ENCODE assay signal across 8 cellular contexts in the genomic region with DNA sequence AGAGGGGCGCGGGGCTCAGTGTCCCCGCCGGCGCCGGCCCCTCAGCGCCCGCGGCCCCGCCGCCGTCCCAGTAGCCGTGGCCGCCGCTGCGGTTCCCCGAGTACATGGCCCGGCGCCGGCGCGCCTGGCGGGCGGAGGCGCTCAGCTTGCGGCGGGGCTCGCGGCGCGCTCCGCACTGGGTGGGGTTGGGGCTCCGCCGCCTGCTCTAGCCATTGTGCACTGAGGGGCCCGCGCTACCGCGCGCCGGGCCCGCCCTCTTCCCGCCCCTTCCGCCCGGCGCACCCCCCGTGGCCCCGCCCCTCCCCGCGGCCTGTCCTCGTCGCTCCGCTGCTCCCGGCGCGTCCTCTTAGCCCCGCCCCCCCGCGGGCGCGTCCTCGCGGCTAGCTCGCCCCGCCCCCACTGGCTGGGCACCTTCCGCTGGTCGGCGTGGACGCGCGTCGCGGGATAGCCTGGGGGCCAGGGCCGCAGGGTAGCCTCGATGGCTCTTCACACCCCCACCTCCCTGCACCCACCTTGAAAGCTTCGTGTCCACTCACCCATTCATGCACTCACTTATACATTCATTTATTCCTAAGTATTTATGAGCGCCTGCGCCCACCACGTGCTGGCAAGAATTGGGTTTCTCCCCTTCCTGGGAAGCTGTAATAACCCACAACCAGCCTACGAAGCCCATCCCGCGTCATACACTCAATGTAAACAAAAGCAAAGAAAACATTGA. TPM values are rescaled to one million over a fixed set of nuclear protein-coding genes. Genes with fewer than 3 reads are reported as not detected.
DNase-seq lines count a peak whose midpoint lies in the region; ATAC-seq and TF ChIP-seq lines count a peak whose summit lies in the region.

A gene with protein sequence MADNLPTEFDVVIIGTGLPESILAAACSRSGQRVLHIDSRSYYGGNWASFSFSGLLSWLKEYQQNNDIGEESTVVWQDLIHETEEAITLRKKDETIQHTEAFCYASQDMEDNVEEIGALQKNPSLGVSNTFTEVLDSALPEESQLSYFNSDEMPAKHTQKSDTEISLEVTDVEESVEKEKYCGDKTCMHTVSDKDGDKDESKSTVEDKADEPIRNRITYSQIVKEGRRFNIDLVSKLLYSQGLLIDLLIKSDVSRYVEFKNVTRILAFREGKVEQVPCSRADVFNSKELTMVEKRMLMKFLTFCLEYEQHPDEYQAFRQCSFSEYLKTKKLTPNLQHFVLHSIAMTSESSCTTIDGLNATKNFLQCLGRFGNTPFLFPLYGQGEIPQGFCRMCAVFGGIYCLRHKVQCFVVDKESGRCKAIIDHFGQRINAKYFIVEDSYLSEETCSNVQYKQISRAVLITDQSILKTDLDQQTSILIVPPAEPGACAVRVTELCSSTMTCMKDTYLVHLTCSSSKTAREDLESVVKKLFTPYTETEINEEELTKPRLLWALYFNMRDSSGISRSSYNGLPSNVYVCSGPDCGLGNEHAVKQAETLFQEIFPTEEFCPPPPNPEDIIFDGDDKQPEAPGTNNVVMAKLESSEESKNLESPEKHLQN (minus strand): TSS at position 221 of the 718 bp plus-strand sequence. CDS start 4,603 bp downstream, outside the sequence.
A gene with protein sequence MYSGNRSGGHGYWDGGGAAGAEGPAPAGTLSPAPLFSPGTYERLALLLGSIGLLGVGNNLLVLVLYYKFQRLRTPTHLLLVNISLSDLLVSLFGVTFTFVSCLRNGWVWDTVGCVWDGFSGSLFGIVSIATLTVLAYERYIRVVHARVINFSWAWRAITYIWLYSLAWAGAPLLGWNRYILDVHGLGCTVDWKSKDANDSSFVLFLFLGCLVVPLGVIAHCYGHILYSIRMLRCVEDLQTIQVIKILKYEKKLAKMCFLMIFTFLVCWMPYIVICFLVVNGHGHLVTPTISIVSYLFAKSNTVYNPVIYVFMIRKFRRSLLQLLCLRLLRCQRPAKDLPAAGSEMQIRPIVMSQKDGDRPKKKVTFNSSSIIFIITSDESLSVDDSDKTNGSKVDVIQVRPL (minus strand): TSS at position 221 of the 718 bp plus-strand sequence. CDS start 115 bp downstream, at position 106.

- peak within 1 kb of the TSS; percentile 63 for H3K27ac Mint-ChIP-seq in activated CD4-positive, alpha-beta memory T cell treated with anti-CD3 and anti-CD28 coated beads, Interleukin-2, amount 10 ng/mL, durations not matched to agents 7 days and 5 days

- H3K4me1 ChIP-seq in ectodermal cell (ENCODE audit: control insufficient read depth, insufficient read depth, low read length) (peaks cover 12% of the 10 kb centered on the region), lung (ENCODE audit: control insufficient read depth in 2 of 2, insufficient read depth in 2 of 2, low read length in 2 of 2) (peaks cover under 1 to 13% of the 10 kb centered on the region in 2 donors)

- POLR2A ChIA-PET in activated CD4-positive, alpha-beta memory T cell treated with anti-CD3 and anti-CD28 coated beads, Interleukin-2, amount 10 ng/mL, durations not matched to agents 7 days and 5 days (lab: Charles Lee) = interaction anchor here (0.7 to 2.3 kb wide), 5 partner anchors 9 to 207 kb away, joined by 3 to 16 read pairs (median 4); a partner anchor contains a TSS

- ATAC-seq in GM19397 (IDR thresholded peaks at IDR 0.05; ENCODE audit: unreplicated experiment) = peak; percentile 95
- ATAC-seq in HG03558 (IDR thresholded peaks at IDR 0.05; ENCODE audit: extremely low read depth, unreplicated experiment) = peak; percentile 83
- peak; percentile 100 for ATAC-seq in lung (ENCODE audit: insufficient read depth, low FRiP score)

- H3K4me3 Mint-ChIP-seq in activated CD4-positive, alpha-beta memory T cell treated with anti-CD3 and anti-CD28 coated beads, Interleukin-2, amount 10 ng/mL, durations not matched to agents 7 days and 5 days = peak within 1 kb of the TSS; percentile 69

- peak within 1 kb of the TSS; percentile 95 for H3K4me3 ChIP-seq in ectodermal cell (ENCODE audit: insufficient read depth, low read depth, low read length)
- peak within 1 kb of the TSS; percentile 72 for H3K4me3 ChIP-seq in lung

- TF ChIP-seq CTCF in lung (IDR thresholded peaks at IDR 0.05; ENCODE audit: control extremely low read depth, extremely low read depth) = no peak

- CTCF ChIA-PET in activated CD4-positive, alpha-beta memory T cell treated with anti-CD3 and anti-CD28 coated beads, Interleukin-2, amount 10 ng/mL, durations not matched to agents 7 days and 5 days (lab: Charles Lee) = interaction anchor here (0.9 to 1.7 kb wide), 4 partner anchors 11 to 198 kb away, joined by 3 to 10 read pairs (median 6); no protein-coding TSS in a partner anchor

- H3K27me3 Mint-ChIP-seq in activated CD4-positive, alpha-beta memory T cell treated with anti-CD3 and anti-CD28 coated beads, Interleukin-2, amount 10 ng/mL, durations not matched to agents 7 days and 5 days = no peaks in the 10 kb centered on the region

- 5 to 6% methylated on average over 79 to 81 of the region's 81 CpGs for WGBS in ectodermal cell, 2 experiments
- 4 to 5% methylated on average over 57 to 81 of the region's 81 CpGs for WGBS in lung, 2 donors

- H3K36me3 ChIP-seq in ectodermal cell (ENCODE audit: control insufficient read depth, insufficient read depth, low read length) (peaks cover 1% of the 10 kb centered on the region), lung (ENCODE audit: control insufficient read depth in 2 of 2, insufficient read depth in 2 of 2, low read length in 2 of 2) (no peaks in the 10 kb centered on the region)

- peaks cover 14% of the 10 kb centered on the region for H3K36me3 Mint-ChIP-seq in activated CD4-positive, alpha-beta memory T cell treated with anti-CD3 and anti-CD28 coated beads, Interleukin-2, amount 10 ng/mL, durations not matched to agents 7 days and 5 days (ENCODE audit: low read depth)

- DNase-seq in CD1c-positive myeloid dendritic cell (ENCODE audit: extremely low spot score) (peak; percentile 96), NCI-H82 (lab: John Stamatoyannopoulos, UW) (peak; percentile 95), lung (ENCODE audit: low spot score) (peak; percentile 93)
- peak; percentile 94 for DNase-seq in activated CD4-positive, alpha-beta memory T cell treated with anti-CD3 and anti-CD28 coated beads, Interleukin-2, amount 10 ng/mL, durations not matched to agents 7 days and 5 days
- peak; percentile 78 to 94 (median 91) for DNase-seq in stimulated activated CD4-positive, alpha-beta T cell treated with anti-CD3 and anti-CD28 coated beads, TNF-alpha, amount 100 ng/mL, for 24 hours (ENCODE audit: low read depth in 3 of 3)

- no peaks in the 10 kb centered on the region for H3K9me3 ChIP-seq in ectodermal cell (ENCODE audit: control insufficient read depth, low read length)
- H3K9me3 ChIP-seq in lung (ENCODE audit: control insufficient read depth in 2 of 2, insufficient read depth in 1 of 2, low read length in 1 of 2) = no peaks in the 10 kb centered on the region

- H3K9me3 Mint-ChIP-seq in activated CD4-positive, alpha-beta memory T cell treated with anti-CD3 and anti-CD28 coated beads, Interleukin-2, amount 10 ng/mL, durations not matched to agents 7 days and 5 days = peaks cover 5% of the 10 kb centered on the region

- H3K27ac ChIP-seq in ectodermal cell (ENCODE audit: insufficient read depth, low read depth, low read length, poor library complexity, severe bottlenecking) = peak within 1 kb of the TSS; percentile 89
- peak within 1 kb of the TSS; percentile 84 for H3K27ac ChIP-seq in lung (ENCODE audit: low read depth in 1 of 2, low read length in 1 of 2)

- H3K4me1 Mint-ChIP-seq in activated CD4-positive, alpha-beta memory T cell treated with anti-CD3 and anti-CD28 coated beads, Interleukin-2, amount 10 ng/mL, durations not matched to agents 7 days and 5 days = peaks cover 38% of the 10 kb centered on the region

- H3K27me3 ChIP-seq in ectodermal cell (ENCODE audit: control insufficient read depth, insufficient read depth, low read length, poor library complexity, severe bottlenecking) = no peaks in the 10 kb centered on the region
- no peaks in the 10 kb centered on the region for H3K27me3 ChIP-seq in lung (ENCODE audit: control insufficient read depth, insufficient read depth)

RNA-seq across cellular contexts. Expression of the first gene that starts in this region (rescaled TPM):
- total RNA-seq in activated CD4-positive, alpha-beta memory T cell treated with anti-CD3 and anti-CD28 coated beads, Interleukin-2, amount 10 ng/mL, durations not matched to agents 7 days and 5 days = 1 to 10 TPM; 8.9 to 9.9 TPM
- 31.3 TPM for polyA plus RNA-seq in ectodermal cell (2013, experiment 1 of 4)
- 39.7 TPM for polyA plus RNA-seq in ectodermal cell (2013, experiment 2 of 4)
- polyA plus RNA-seq in ectodermal cell (2013, experiment 3 of 4) = 28.8 TPM
- polyA plus RNA-seq in ectodermal cell (2013, experiment 4 of 4) = 34.4 TPM
- 10 to 100 TPM in 1 of 2 donors, 1 to 10 TPM in 1; 6.9 to 24.6 TPM for total RNA-seq in lung
- 1 to 10 TPM; 2.4 to 2.7 TPM for polyA plus RNA-seq in lung

RNA-seq across cellular contexts. Expression of the second gene that starts in this region (rescaled TPM):
- 1 to 10 TPM; 8.0 to 9.6 TPM for total RNA-seq in activated CD4-positive, alpha-beta memory T cell treated with anti-CD3 and anti-CD28 coated beads, Interleukin-2, amount 10 ng/mL, durations not matched to agents 7 days and 5 days
- 44.6 TPM for polyA plus RNA-seq in ectodermal cell (2013, experiment 1 of 4)
- polyA plus RNA-seq in ectodermal cell (2013, experiment 2 of 4) = 28.5 TPM
- 44.0 TPM for polyA plus RNA-seq in ectodermal cell (2013, experiment 3 of 4)
- polyA plus RNA-seq in ectodermal cell (2013, experiment 4 of 4) = 39.5 TPM
- total RNA-seq in lung = 10 to 100 TPM; 10.2 to 18.5 TPM
- 10 to 100 TPM; 12.8 to 17.3 TPM for polyA plus RNA-seq in lung

Comparison
In these comparisons a context has a peak if more than half of its experiments do, and no peak if none do; other contexts are left out.
1. Peak in every context shown above with its lines: DNase-seq, ATAC-seq, H3K4me3 ChIP-seq and H3K27ac ChIP-seq.